Comparison of ENCODE assay signal across 8 cellular contexts in genomic region chr3:141486735-141487418, GRCh38. TPM values are rescaled to one million over a fixed set of nuclear protein-coding genes. Genes with fewer than 3 reads are reported as not detected.
DNase-seq lines count a peak whose midpoint lies in the region; ATAC-seq and TF ChIP-seq lines count a peak whose summit lies in the region.

A gene with protein sequence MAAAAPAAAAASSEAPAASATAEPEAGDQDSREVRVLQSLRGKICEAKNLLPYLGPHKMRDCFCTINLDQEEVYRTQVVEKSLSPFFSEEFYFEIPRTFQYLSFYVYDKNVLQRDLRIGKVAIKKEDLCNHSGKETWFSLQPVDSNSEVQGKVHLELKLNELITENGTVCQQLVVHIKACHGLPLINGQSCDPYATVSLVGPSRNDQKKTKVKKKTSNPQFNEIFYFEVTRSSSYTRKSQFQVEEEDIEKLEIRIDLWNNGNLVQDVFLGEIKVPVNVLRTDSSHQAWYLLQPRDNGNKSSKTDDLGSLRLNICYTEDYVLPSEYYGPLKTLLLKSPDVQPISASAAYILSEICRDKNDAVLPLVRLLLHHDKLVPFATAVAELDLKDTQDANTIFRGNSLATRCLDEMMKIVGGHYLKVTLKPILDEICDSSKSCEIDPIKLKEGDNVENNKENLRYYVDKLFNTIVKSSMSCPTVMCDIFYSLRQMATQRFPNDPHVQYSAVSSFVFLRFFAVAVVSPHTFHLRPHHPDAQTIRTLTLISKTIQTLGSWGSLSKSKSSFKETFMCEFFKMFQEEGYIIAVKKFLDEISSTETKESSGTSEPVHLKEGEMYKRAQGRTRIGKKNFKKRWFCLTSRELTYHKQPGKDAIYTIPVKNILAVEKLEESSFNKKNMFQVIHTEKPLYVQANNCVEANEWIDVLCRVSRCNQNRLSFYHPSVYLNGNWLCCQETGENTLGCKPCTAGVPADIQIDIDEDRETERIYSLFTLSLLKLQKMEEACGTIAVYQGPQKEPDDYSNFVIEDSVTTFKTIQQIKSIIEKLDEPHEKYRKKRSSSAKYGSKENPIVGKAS (plus strand): TSS chr3:141487027. CDS start chr3:141487084, 57 bp downstream.

- H3K9me3 ChIP-seq in spleen: no peaks in the 10 kb centered on the region

- intact Hi-C loops in spleen (cut with DNase I; ENCODE audit: low total_unique reads): no loop called here

- TF ChIP-seq POLR2A in spleen (IDR thresholded peaks at IDR 0.05): peak in 2 of 3 donors; percentile 84 to 96

- peak; percentile 85 for DNase-seq in ACHN
- DNase-seq in NCI-H2196 (lab: John Stamatoyannopoulos, UW; ENCODE audit: unreplicated experiment): peak; percentile 87
- peak in 1 of 2 donors; percentile 85 for DNase-seq in cardiac fibroblast (ENCODE audit: low read depth in 2 of 2)
- DNase-seq in immature natural killer cell: peak; percentile 73 to 81 (median 80)
- DNase-seq in spleen: peak; percentile 94

- H3K36me3 ChIP-seq in spleen: no peaks in the 10 kb centered on the region

- ATAC-seq in GM18867 (IDR thresholded peaks at IDR 0.05; ENCODE audit: unreplicated experiment): peak; percentile 67
- peak; percentile 48 for ATAC-seq in HG03097 (IDR thresholded peaks at IDR 0.05; ENCODE audit: low FRiP score, unreplicated experiment)

- H3K4me1 ChIP-seq in spleen: peaks cover 34 to 84% (median 59%) of the 10 kb centered on the region in 6 donors

- H3K4me1 Mint-ChIP-seq in immature natural killer cell: peaks cover 24 to 65% of the 10 kb centered on the region in 2 donors

- WGBS in spleen, 5 donors: 0 to 2% (median 1%) methylated on average over 20 to 86 of the region's 86 CpGs

- H3K27me3 Mint-ChIP-seq in immature natural killer cell (ENCODE audit: low read depth in 3 of 3): peaks cover 1 to 23% (median 10%) of the 10 kb centered on the region in 3 donors

- H3K4me3 Mint-ChIP-seq in immature natural killer cell: peak within 1 kb of the TSS; percentile 89 to 97 (median 94)

- no peaks in the 10 kb centered on the region for H3K9me3 Mint-ChIP-seq in immature natural killer cell

- peak within 1 kb of the TSS; percentile 93 to 99 (median 96) for H3K27ac Mint-ChIP-seq in immature natural killer cell

- H3K27ac ChIP-seq in spleen: peak within 1 kb of the TSS; percentile 94 to 100 (median 99)

- TF ChIP-seq CTCF in WI38 (IDR thresholded peaks at IDR 0.05; ENCODE audit: low read depth, low read length) (no peak), cardiac fibroblast (IDR thresholded peaks at IDR 0.05; ENCODE audit: low read depth, low read length) (no peak), spleen (IDR thresholded peaks at IDR 0.05 in 8 of 11, conservative IDR thresholded peaks at IDR 0.05 in 3 of 11) (no peak)

- in situ Hi-C loops in ACHN (cut with HindIII; ENCODE audit: low pct_ligation_motif_present, low pct_unique_long_range_greater_than_20kb, low sequenced_read_pairs): no loop called here

- H3K27me3 ChIP-seq in spleen (replicated peaks in 1 of 7): no peaks in the 10 kb centered on the region

- H3K36me3 Mint-ChIP-seq in immature natural killer cell: peaks cover 0 to 7% (median 5%) of the 10 kb centered on the region in 3 donors

- peak within 1 kb of the TSS; percentile 71 for H3K4me3 ChIP-seq in WI38 (ENCODE audit: low read depth, low read length)
- H3K4me3 ChIP-seq in cardiac fibroblast (replicated peaks in 1 of 2; ENCODE audit: low read depth in 2 of 2, low read length in 2 of 2): peak within 1 kb of the TSS; percentile 71 to 73
- H3K4me3 ChIP-seq in spleen: peak within 1 kb of the TSS; percentile 60 to 93 (median 78)

RNA-seq across cellular contexts. Expression of the gene that starts here (rescaled TPM):
- 10 to 100 TPM; 32.6 to 48.7 (median 45.9) TPM for polyA plus RNA-seq in immature natural killer cell
- 10 to 100 TPM; 37.5 to 90.6 (median 52.8) TPM for total RNA-seq in spleen
- polyA plus RNA-seq in spleen: 10 to 100 TPM in 2 of 3 donors, 1 to 10 TPM in 1; 9.4 to 11.5 (median 10.8) TPM
